Comparison of ENCODE assay signal across 26 cellular contexts in the genomic region with DNA sequence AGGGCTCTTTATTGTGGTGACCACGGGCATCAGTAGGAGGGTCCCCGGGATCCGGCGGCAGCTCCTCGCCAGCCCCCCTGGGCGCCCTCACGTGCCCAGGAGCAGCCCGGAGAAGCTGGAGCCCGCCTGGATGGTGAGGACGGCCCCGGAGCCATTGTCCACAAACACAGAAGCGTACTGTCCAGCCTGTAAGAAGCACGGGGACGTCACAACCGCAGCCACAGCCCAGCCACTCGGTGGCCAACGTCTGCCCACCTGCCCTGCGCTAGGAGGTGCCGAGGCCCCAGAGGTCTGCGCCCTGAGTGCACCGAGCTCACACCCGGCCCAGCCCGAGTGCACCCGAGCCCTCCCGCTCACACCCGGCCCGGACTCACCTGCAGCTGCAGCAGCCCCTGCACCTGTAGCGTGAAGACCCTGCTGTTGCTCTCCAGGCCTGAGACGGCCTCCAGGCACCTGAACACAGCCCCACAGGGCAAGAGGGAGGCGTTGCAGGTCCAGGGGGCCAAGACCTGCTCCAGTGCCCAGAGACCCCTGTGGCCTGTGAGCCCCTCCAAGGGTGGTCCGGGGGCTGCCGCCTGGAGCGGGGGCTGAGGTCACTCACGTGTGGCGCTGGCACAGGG. TPM values are rescaled to one million over a fixed set of nuclear protein-coding genes. Genes with fewer than 3 reads are reported as not detected.
"Had no signal": no experiment of that assay in that cellular context is flagged by ENCODE, and none has a peak within 500 bp of the region (broad histone marks: within the 10 kb centered on the region; RNA-seq: fewer than 3 reads in every experiment).

No MANE protein-coding gene starts in this region.

- H3K4me3 ChIP-seq: esophagus squamous epithelium, gastrocnemius medialis, heart right ventricle, left lung, lower lobe of right lung, mucosa of descending colon had no signal

- DNase-seq: colonic mucosa; cortex of kidney; effector CD8-positive, alpha-beta T cell; effector memory CD8-positive, alpha-beta T cell; endodermal cell; erythroblast; esophagus squamous epithelium; foreskin fibroblast; foreskin melanocyte; gastrocnemius medialis; glutamatergic neuron; head of caudate nucleus; hippocampal formation; left cardiac atrium; left lung; left ventricle myocardium superior; lower lobe of right lung; mesenchymal stem cell; mucosa of descending colon had no signal

- FAIRE-seq: endometrium, islet of Langerhans, keratinocyte had no signal

- H3K27ac ChIP-seq: colonic mucosa, epithelial cell of prostate, esophagus squamous epithelium, gastrocnemius medialis, heart right ventricle, left lung, lower lobe of right lung had no signal

- H3K9me3 ChIP-seq: colonic mucosa, esophagus squamous epithelium, gastrocnemius medialis, heart right ventricle, left lung, lower lobe of right lung, mucosa of descending colon had no signal

- H3K4me1 ChIP-seq: gastrocnemius medialis, lower lobe of right lung had no signal

- ATAC-seq: effector memory CD8-positive, alpha-beta T cell; esophagus mucosa; gastrocnemius medialis; heart right ventricle; left cardiac atrium; left lung; left ventricle myocardium superior; lower lobe of right lung; mucosa of descending colon had no signal

- H3K36me3 ChIP-seq: colonic mucosa, esophagus squamous epithelium, gastrocnemius medialis, heart right ventricle, left lung, lower lobe of right lung had no signal

RNA-seq across cellular contexts. Expression of gene TNFRSF4, which starts 28.6 kb away (rescaled TPM):
- total RNA-seq: myocyte had no signal
- polyA plus RNA-seq: keratinocyte had no signal
